In genomic region chr19:10544242-10544752, GRCh38 we compare ENCODE assay signal across 9 cellular contexts. TPM values are rescaled to one million over a fixed set of nuclear protein-coding genes. Genes with fewer than 3 reads are reported as not detected.
DNase-seq lines count a peak whose midpoint lies in the region; ATAC-seq, FAIRE-seq and TF ChIP-seq lines count a peak whose summit lies in the region.
"Had no signal": no experiment of that assay in that cellular context is flagged by ENCODE, and none has a peak within 500 bp of the region (broad histone marks: within the 10 kb centered on the region; RNA-seq: fewer than 3 reads in every experiment).

No MANE protein-coding gene starts in this region.

- no peak overlapping the region for H3K18ac ChIP-seq in H1 (ENCODE audit: extremely low read depth, low read length)

- no peak overlapping the region for H2AFZ ChIP-seq in H1 (ENCODE audit: low read length)

- peaks cover 0 to 7% of the 10 kb centered on the region in 2 experiments for H4K20me1 ChIP-seq in H1 (replicated peaks in 1 of 2; ENCODE audit: control insufficient read depth in 1 of 2, insufficient read depth in 2 of 2, low read length in 2 of 2)

- no peak overlapping the region for H2BK5ac ChIP-seq in H1 (ENCODE audit: low read depth, low read length)

- H3K9ac ChIP-seq in H1 (replicated peaks in 1 of 4; ENCODE audit: extremely low read depth in 1 of 4, low read depth in 3 of 4, low read length in 3 of 4): peak overlapping the region in 3 of 4 experiments; percentile 67 to 98 (median 74); a peak in 6 of 7 replicates

- H2BK15ac ChIP-seq in H1 (ENCODE audit: low read length): no peak overlapping the region

- no peak overlapping the region for H2AK5ac ChIP-seq in H1 (ENCODE audit: low read depth, low read length)

- CTCF ChIA-PET in AG04449 (lab: Yijun Ruan, JAX) (no interaction called here), H1 (lab: Charles Lee; ENCODE audit: partially characterized antibody) (interaction anchor here (0.6 to 4.2 kb wide), 4 partner anchors 10 to 324 kb away, joined by 3 to 25 read pairs (median 4); no protein-coding TSS in a partner anchor)

- H3K27ac ChIP-seq in SJCRH30: peak overlapping the region; percentile 51; the same call in 1 of the 2 replicates
- H3K27ac ChIP-seq in H1 (ENCODE audit: low read depth, low read length): peak overlapping the region; percentile 2; the same call in 1 of the 2 replicates

- peak overlapping the region; percentile 95; the same call in 1 of the 2 replicates for H4K8ac ChIP-seq in H1 (ENCODE audit: extremely low read depth, insufficient read depth, low read length)

- H4K91ac ChIP-seq in H1 (replicated peaks; ENCODE audit: insufficient read length, low read length): no peak overlapping the region

- TF ChIP-seq CTCF in AG04449 (IDR thresholded peaks at IDR 0.05; ENCODE audit: insufficient read depth, low read length, missing control alignments) (no peak), H1 (IDR thresholded peaks at IDR 0.05; ENCODE audit: control extremely low read depth in 1 of 3, insufficient read depth in 1 of 3, low read depth in 1 of 3, low read length in 3 of 3) (no peak)

- no peak overlapping the region for H4K5ac ChIP-seq in H1 (ENCODE audit: insufficient read length, low read depth, low read length)

- TF ChIP-seq EP300 in H1 (IDR thresholded peaks at IDR 0.05; ENCODE audit: borderline replicate concordance in 1 of 2, low read depth in 2 of 2, low read length in 2 of 2): no peak

- peaks cover 2% of the 10 kb centered on the region; the same call in 1 of the 2 replicates for H3K23me2 ChIP-seq in H1 (ENCODE audit: low read depth, low read length)

- H3K9me3 ChIP-seq in SJCRH30 (replicated peaks) (no peaks in the 10 kb centered on the region), H1 (ENCODE audit: insufficient read depth in 2 of 2, low read depth in 1 of 2, low read length in 1 of 2) (no peaks in the 10 kb centered on the region)

- TF ChIP-seq RAD21 in H1 (IDR thresholded peaks at IDR 0.05 in 1 of 2, conservative IDR thresholded peaks at IDR 0.05 in 1 of 2; ENCODE audit: low read depth in 2 of 2, low read length in 2 of 2): no peak

- H3K79me2 ChIP-seq in H1 (ENCODE audit: control insufficient read depth in 1 of 2, insufficient read depth in 2 of 2, low read length in 2 of 2): peaks cover 0 to 16% of the 10 kb centered on the region in 2 experiments; a peak in 2 of 4 replicates

- H3K4me1 ChIP-seq in SJCRH30: no peaks in the 10 kb centered on the region
- peaks cover 0 to 4% (median 3%) of the 10 kb centered on the region in 4 experiments; a peak in 4 of 7 replicates for H3K4me1 ChIP-seq in H1 (replicated peaks in 1 of 4; ENCODE audit: control insufficient read depth in 3 of 4, insufficient read depth in 4 of 4, low read length in 3 of 4)

- H3K4ac ChIP-seq in H1 (replicated peaks; ENCODE audit: insufficient read length, low read depth, low read length): no peak overlapping the region

- H3K56ac ChIP-seq in H1 (replicated peaks; ENCODE audit: insufficient read length, low read depth, low read length): no peak overlapping the region

- no peak overlapping the region for H2BK120ac ChIP-seq in H1 (replicated peaks; ENCODE audit: low read depth, low read length)

- peaks cover 9% of the 10 kb centered on the region for H3K79me1 ChIP-seq in H1 (ENCODE audit: low read depth, low read length)

- H3K4me3 Mint-ChIP-seq in naive B cell: peak overlapping the region; percentile 81 to 95 (median 85)

- H3K36me3 ChIP-seq in SJCRH30: no peaks in the 10 kb centered on the region; the same call in 1 of the 2 replicates
- peaks cover 2 to 10% (median 8%) of the 10 kb centered on the region in 4 experiments; a peak in 5 of 8 replicates for H3K36me3 ChIP-seq in H1 (ENCODE audit: control insufficient read depth in 2 of 4, insufficient read depth in 4 of 4, low read length in 3 of 4)

- H2BK12ac ChIP-seq in H1 (ENCODE audit: low read depth, low read length): no peak overlapping the region

- no peak for DNase-seq in AG04449 (ENCODE audit: low read depth, low spot score)
- DNase-seq in SJCRH30: no peak
- DNase-seq in H1 (ENCODE audit: low read depth in 1 of 2, low spot score in 2 of 2): no peak
- no peak for DNase-seq in naive B cell
- DNase-seq in GF-D8 (lab: John Stamatoyannopoulos, UW): no peak
- no peak for DNase-seq in cerebellar nuclear complex (lab: John Stamatoyannopoulos, UW)

- no peak for TF ChIP-seq POLR2A in H1 (IDR thresholded peaks at IDR 0.05; ENCODE audit: control extremely low read depth in 1 of 2, low read depth in 2 of 2, low read length in 2 of 2)

- no peak overlapping the region for H3K23ac ChIP-seq in H1 (ENCODE audit: insufficient read length)

- no peaks in the 10 kb centered on the region for H3K36me3 Mint-ChIP-seq in naive B cell

- no peak overlapping the region for H2BK20ac ChIP-seq in H1 (ENCODE audit: low read length)

- POLR2A ChIA-PET in AG04449 (lab: Yijun Ruan, JAX): no interaction called here
- POLR2A ChIA-PET in H1 (lab: Charles Lee; ENCODE audit: partially characterized antibody): interaction anchor here (0.8 to 2.8 kb wide), 5 partner anchors 11 to 164 kb away, joined by 3 to 9 read pairs (median 4); partner anchors contain the start of genes KRI1 and TYK2

- H3K27me3 ChIP-seq in SJCRH30 (no peaks in the 10 kb centered on the region), H1 (replicated peaks in 1 of 4; ENCODE audit: control insufficient read depth in 3 of 4, extremely low read depth in 1 of 4, insufficient read depth in 3 of 4, low read length in 3 of 4) (no peaks in the 10 kb centered on the region)

- no peaks in the 10 kb centered on the region for H3K9me3 Mint-ChIP-seq in naive B cell

- peaks cover 4 to 13% (median 11%) of the 10 kb centered on the region in 3 donors for H3K27me3 Mint-ChIP-seq in naive B cell

- ATAC-seq in GM19324 (IDR thresholded peaks at IDR 0.05; ENCODE audit: low FRiP score, unreplicated experiment) (peak; percentile 8), naive B cell (ENCODE audit: low read depth in 2 of 2) (no peak), HG03108 (IDR thresholded peaks at IDR 0.05; ENCODE audit: unreplicated experiment) (no peak)

- no peak for FAIRE-seq in H1 (lab: Jason Lieb, UNC)
- FAIRE-seq: islet of Langerhans had no signal

- H3K14ac ChIP-seq in H1 (ENCODE audit: insufficient read length): no peak overlapping the region

- WGBS in H1 (ENCODE audit: extremely low coverage in 1 of 2, insufficient coverage in 1 of 2, insufficient read length in 1 of 2, insufficient replicate concordance in 2 of 2, low coverage in 1 of 2, low lambda C conversion rate in 2 of 2, missing lambda C conversion rate in 1 of 2), 2 experiments: 30% methylated on average over 22 of the region's 22 CpGs; no CpG with 5 or more reads in 1 of the 2 experiments

- peaks cover 4 to 20% (median 16%) of the 10 kb centered on the region in 3 donors for H3K4me1 Mint-ChIP-seq in naive B cell

- peak overlapping the region; percentile 44 to 78 for H3K4me2 ChIP-seq in H1 (ENCODE audit: insufficient read depth in 1 of 2, low read depth in 2 of 2, low read length in 2 of 2)

- H3K27ac Mint-ChIP-seq in naive B cell: peak overlapping the region; percentile 82 to 93 (median 86)

- H3K4me3 ChIP-seq in AG04449 (ENCODE audit: low read depth, low read length) (peak overlapping the region; percentile 71), SJCRH30 (peak overlapping the region; percentile 98), H1 (ENCODE audit: extremely low read depth in 1 of 4, insufficient read depth in 2 of 4, low read depth in 3 of 4, low read length in 4 of 4) (peak overlapping the region; percentile 57 to 99 (median 88))

RNA-seq across cellular contexts. Expression of gene ATG4D, which starts 0.6 kb away (rescaled TPM):
- 25.5 and 26.4 TPM in 2 replicates for total RNA-seq in SJCRH30 (2014; rRNA removed; shearing (Covaris generic))
- 43.7 and 51.4 TPM in 2 replicates for total RNA-seq in H1 (2021; fragmentation: NEBNext Ultra II Directional; extraction: Animal tissue kit (Norgen Biotek cat#: 25700))
- polyA plus RNA-seq in H1 (2011; rRNA removed) (39.6 and 68.7 TPM in 2 replicates), naive B cell (ENCODE audit: low read depth in 6 of 6) (10 to 100 TPM in 2 of 6 donors, 1 to 10 TPM in 4; 1.7 to 20.7 (median 9.4) TPM)
- 38.0 TPM for polyA plus RNA-seq in H1 (2011; cell fraction: cytosol; rRNA removed)
- 60.1 TPM for polyA plus RNA-seq in H1 (2011; cell fraction: nucleus; rRNA removed)
- 43.5 to 57.9 TPM (median 44.9 TPM) in 4 replicates for polyA plus RNA-seq in H1 (2012, experiment 1 of 2)
- 64.1 TPM for polyA plus RNA-seq in H1 (2012, experiment 2 of 2)
- polyA plus RNA-seq in H1 (2013, experiment 1 of 2): 33.0 TPM
- polyA plus RNA-seq in H1 (2013, experiment 2 of 2): 29.6 TPM
- polyA minus RNA-seq in H1 (2011; rRNA and poly(A)+ RNA removed): 19.1 and 31.9 TPM in 2 replicates
- polyA minus RNA-seq in H1 (2011; cell fraction: cytosol; rRNA and poly(A)+ RNA removed): 38.1 TPM
- polyA minus RNA-seq in H1 (2011; cell fraction: nucleus; rRNA and poly(A)+ RNA removed): 26.4 TPM

RNA-seq across cellular contexts. Expression of gene KRI1, which starts 21.5 kb away (rescaled TPM):
- 20.0 and 25.5 TPM in 2 replicates for total RNA-seq in SJCRH30 (2014; rRNA removed; shearing (Covaris generic))
- total RNA-seq in H1 (2021; fragmentation: NEBNext Ultra II Directional; extraction: Animal tissue kit (Norgen Biotek cat#: 25700)): 45.2 and 50.1 TPM in 2 replicates
- 14.2 and 19.4 TPM in 2 replicates for polyA plus RNA-seq in H1 (2011; rRNA removed)
- polyA plus RNA-seq in H1 (2011; cell fraction: cytosol; rRNA removed): 33.2 TPM
- polyA plus RNA-seq in H1 (2011; cell fraction: nucleus; rRNA removed): 150 TPM
- polyA plus RNA-seq in H1 (2012, experiment 1 of 2): 44.9 to 63.2 TPM (median 53.9 TPM) in 4 replicates
- 23.4 TPM for polyA plus RNA-seq in H1 (2012, experiment 2 of 2)
- polyA plus RNA-seq in H1 (2013, experiment 1 of 2): 28.4 TPM
- polyA plus RNA-seq in H1 (2013, experiment 2 of 2): 25.8 TPM
- polyA minus RNA-seq in H1 (2011; rRNA and poly(A)+ RNA removed): 7.6 and 14.2 TPM in 2 replicates
- 31.2 TPM for polyA minus RNA-seq in H1 (2011; cell fraction: cytosol; rRNA and poly(A)+ RNA removed)
- 36.1 TPM for polyA minus RNA-seq in H1 (2011; cell fraction: nucleus; rRNA and poly(A)+ RNA removed)
- 10 to 100 TPM; 10.6 to 47.6 (median 16.5) TPM for polyA plus RNA-seq in naive B cell (ENCODE audit: low read depth in 6 of 6)

RNA-seq across cellular contexts. Expression of gene CDKN2D, which starts 24.5 kb away (rescaled TPM):
- total RNA-seq in SJCRH30 (2014; rRNA removed; shearing (Covaris generic)): 7.5 and 7.9 TPM in 2 replicates
- total RNA-seq in H1 (2021; fragmentation: NEBNext Ultra II Directional; extraction: Animal tissue kit (Norgen Biotek cat#: 25700)): 2.6 and 3.0 TPM in 2 replicates
- polyA plus RNA-seq in H1 (2011; rRNA removed) (4.0 and 4.2 TPM in 2 replicates), naive B cell (ENCODE audit: low read depth in 6 of 6) (100 to 1,000 TPM; 110 to 209 (median 153) TPM)
- 4.6 TPM for polyA plus RNA-seq in H1 (2011; cell fraction: cytosol; rRNA removed)
- 2.4 TPM for polyA plus RNA-seq in H1 (2011; cell fraction: nucleus; rRNA removed)
- polyA plus RNA-seq in H1 (2012, experiment 1 of 2): 2.8 to 4.1 TPM (median 2.9 TPM) in 4 replicates
- 2.1 TPM for polyA plus RNA-seq in H1 (2012, experiment 2 of 2)
- 1.4 TPM for polyA plus RNA-seq in H1 (2013, experiment 1 of 2)
- polyA plus RNA-seq in H1 (2013, experiment 2 of 2): 1.3 TPM
- polyA minus RNA-seq in H1 (2011; rRNA and poly(A)+ RNA removed): 0.91 and 0.93 TPM in 2 replicates
- polyA minus RNA-seq in H1 (2011; cell fraction: cytosol; rRNA and poly(A)+ RNA removed): 1.8 TPM
- polyA minus RNA-seq in H1 (2011; cell fraction: nucleus; rRNA and poly(A)+ RNA removed): 1.1 TPM

RNA-seq across cellular contexts. Expression of gene S1PR5, which starts 27.1 kb away (rescaled TPM):
- total RNA-seq in SJCRH30 (2014; rRNA removed; shearing (Covaris generic)): 2.4 and 2.6 TPM in 2 replicates
- total RNA-seq in H1 (2021; fragmentation: NEBNext Ultra II Directional; extraction: Animal tissue kit (Norgen Biotek cat#: 25700)): 8.6 and 8.7 TPM in 2 replicates
- polyA plus RNA-seq in H1 (2011; rRNA removed): 2.4 and 3.6 TPM in 2 replicates
- 2.7 TPM for polyA plus RNA-seq in H1 (2011; cell fraction: cytosol; rRNA removed)
- 2.3 TPM for polyA plus RNA-seq in H1 (2011; cell fraction: nucleus; rRNA removed)
- polyA plus RNA-seq in H1 (2012, experiment 1 of 2): 2.7 to 3.3 TPM (median 2.9 TPM) in 4 replicates
- polyA plus RNA-seq in H1 (2012, experiment 2 of 2): 2.2 TPM
- 14.0 TPM for polyA plus RNA-seq in H1 (2013, experiment 1 of 2)
- polyA plus RNA-seq in H1 (2013, experiment 2 of 2): 16.1 TPM
- polyA minus RNA-seq in H1 (2011; rRNA and poly(A)+ RNA removed): 0.46 and 0.63 TPM in 2 replicates
- 1.8 TPM for polyA minus RNA-seq in H1 (2011; cell fraction: cytosol; rRNA and poly(A)+ RNA removed)
- 2.0 TPM for polyA minus RNA-seq in H1 (2011; cell fraction: nucleus; rRNA and poly(A)+ RNA removed)
- under 1 TPM in 5 of 6 donors, not detected in 1; 0.24 to 0.96 (median 0.75) TPM for polyA plus RNA-seq in naive B cell (ENCODE audit: low read depth in 6 of 6)

RNA-seq across cellular contexts. Expression of gene KEAP1, which starts 41.1 kb away (rescaled TPM):
- total RNA-seq in SJCRH30 (2014; rRNA removed; shearing (Covaris generic)): 45.3 and 50.5 TPM in 2 replicates
- total RNA-seq in H1 (2021; fragmentation: NEBNext Ultra II Directional; extraction: Animal tissue kit (Norgen Biotek cat#: 25700)): 80.6 and 82.0 TPM in 2 replicates
- 106 and 117 TPM in 2 replicates for polyA plus RNA-seq in H1 (2011; rRNA removed)
- polyA plus RNA-seq in H1 (2011; cell fraction: cytosol; rRNA removed): 81.3 TPM
- 97.7 TPM for polyA plus RNA-seq in H1 (2011; cell fraction: nucleus; rRNA removed)
- 81.4 to 108 TPM (median 98.2 TPM) in 4 replicates for polyA plus RNA-seq in H1 (2012, experiment 1 of 2)
- polyA plus RNA-seq in H1 (2012, experiment 2 of 2): 70.3 TPM
- 39.6 TPM for polyA plus RNA-seq in H1 (2013, experiment 1 of 2)
- 36.8 TPM for polyA plus RNA-seq in H1 (2013, experiment 2 of 2)
- polyA minus RNA-seq in H1 (2011; rRNA and poly(A)+ RNA removed): 139 and 176 TPM in 2 replicates
- polyA minus RNA-seq in H1 (2011; cell fraction: cytosol; rRNA and poly(A)+ RNA removed): 86.8 TPM
- polyA minus RNA-seq in H1 (2011; cell fraction: nucleus; rRNA and poly(A)+ RNA removed): 53.1 TPM
- 1 to 10 TPM in 5 of 6 donors, under 1 TPM in 1; 0.18 to 9.8 (median 7.7) TPM for polyA plus RNA-seq in naive B cell (ENCODE audit: low read depth in 6 of 6)
